1 cellular context compared by ENCODE assay signal in genomic region chr6:16276991-16277981, GRCh38.
A peak's percentile ranks its signal among the peaks of the same experiment; 100 is the strongest.
TF ChIP-seq lines count a peak whose summit lies in the region.

No MANE protein-coding gene starts in this region.

TF ChIP-seq in K562, 482 proteins besides CTCF, POLR2A, EP300 and RAD21 (continued from another document and continues in another):
- TF ChIP-seq CHD7 (IDR thresholded peaks at IDR 0.05; ENCODE audit: low read depth, low read length) (no peak), HBP1 (CRISPR knock-in tag; IDR thresholded peaks at IDR 0.05) (no peak), HINFP (tag; conservative IDR thresholded peaks at IDR 0.05; ENCODE audit: low read depth) (no peak), NFYB (IDR thresholded peaks at IDR 0.05; ENCODE audit: extremely low read depth, insufficient read length) (no peak), BMI1 (IDR thresholded peaks at IDR 0.05; ENCODE audit: low read length) (no peak; the same call in 1 of the 2 replicates), FOXA3 (CRISPR knock-in tag; conservative IDR thresholded peaks at IDR 0.05 in 1 of 2, IDR thresholded peaks at IDR 0.05 in 1 of 2) (no peak), IFI16 (CRISPR knock-in tag; IDR thresholded peaks at IDR 0.05) (no peak), CBX1 (IDR thresholded peaks at IDR 0.05; ENCODE audit: low read depth) (no peak), ZBTB11 (CRISPR knock-in tag; IDR thresholded peaks at IDR 0.05) (no peak), RBM14 (IDR thresholded peaks at IDR 0.05; ENCODE audit: borderline replicate concordance, insufficient read depth, low read depth, low read length) (no peak), UBTF (IDR thresholded peaks at IDR 0.05; ENCODE audit: borderline replicate concordance in 1 of 2, low read depth in 2 of 2, low read length in 2 of 2) (0 out of 4 replicates have a peak, but pooled peaks of 1 of the 2 experiments have one; percentile 43), MYNN (IDR thresholded peaks at IDR 0.05) (0 out of 2 replicates have a peak, but pooled peaks have one; percentile 59), MYNN (CRISPR knock-in tag; IDR thresholded peaks at IDR 0.05) (no peak), PKNOX1 (IDR thresholded peaks at IDR 0.05) (peak; percentile 96), ID3 (CRISPR knock-in tag; IDR thresholded peaks at IDR 0.05) (no peak), ID3 (tag; IDR thresholded peaks at IDR 0.05) (0 out of 2 replicates have a peak, but pooled peaks have one; percentile 39), GATAD2B (IDR thresholded peaks at IDR 0.05; ENCODE audit: borderline replicate concordance) (no peak), YBX1 (IDR thresholded peaks at IDR 0.05) (no peak), ARID4B (CRISPR knock-in tag; IDR thresholded peaks at IDR 0.05) (peak; percentile 26; the same call in 1 of the 2 replicates), YY1 (IDR thresholded peaks at IDR 0.05; ENCODE audit: borderline replicate concordance in 1 of 3, control insufficient read depth in 1 of 3, extremely low read depth in 1 of 3, insufficient read depth in 3 of 3, insufficient read length in 1 of 3, insufficient replicate concordance in 2 of 3, low read depth in 1 of 3, low read length in 2 of 3) (peak in 1 of 3 experiments; percentile 10), POLR2AphosphoS5 (IDR thresholded peaks at IDR 0.05; ENCODE audit: control insufficient read depth, insufficient read depth, low read depth, low read length) (peak; percentile 39; the same call in 1 of the 2 replicates), NFRKB (IDR thresholded peaks at IDR 0.05; ENCODE audit: low read depth) (no peak)
